Comparison of ENCODE assay signal across 13 cellular contexts in the genomic region with DNA sequence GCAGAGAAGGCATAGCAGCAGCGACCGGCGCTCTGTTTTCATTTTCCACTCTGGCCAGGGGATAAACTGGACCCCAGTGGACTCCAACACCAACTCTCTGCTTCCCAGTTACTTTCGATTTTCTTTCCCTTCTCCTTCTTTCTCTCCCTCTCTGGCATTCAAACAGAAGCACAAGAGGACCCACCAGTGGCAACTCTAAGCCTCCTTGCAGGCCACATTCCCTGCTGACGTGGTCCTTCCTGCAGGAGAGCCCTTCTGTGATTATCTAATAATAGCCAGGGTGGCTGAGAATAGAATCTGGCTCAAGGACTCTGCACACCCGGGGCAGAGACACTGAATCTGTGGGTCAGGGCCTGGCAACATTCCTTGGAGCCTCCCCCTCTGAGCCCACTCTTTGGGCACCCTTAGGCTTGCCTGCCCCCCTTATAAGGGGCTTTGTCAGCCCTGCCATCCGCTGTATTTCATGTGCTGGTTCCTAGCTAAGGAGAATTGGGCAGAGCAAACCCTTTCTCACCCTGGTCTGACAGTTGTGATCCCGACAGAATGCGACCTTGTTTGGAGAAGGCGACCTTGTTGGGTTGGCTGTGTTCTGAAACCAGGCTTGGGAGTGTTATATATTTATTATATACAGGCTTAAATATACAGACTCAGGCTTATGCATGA. TPM values are rescaled to one million over a fixed set of nuclear protein-coding genes. Genes with fewer than 3 reads are reported as not detected.
DNase-seq lines count a peak whose midpoint lies in the region; ATAC-seq and TF ChIP-seq lines count a peak whose summit lies in the region.
"Had no signal": no experiment of that assay in that cellular context is flagged by ENCODE, and none has a peak within 500 bp of the region (broad histone marks: within the 10 kb centered on the region; RNA-seq: fewer than 3 reads in every experiment).

No MANE protein-coding gene starts in this region.

- H3K27me3 Mint-ChIP-seq in activated T-helper 1 cell treated with anti-CD3 and anti-CD28 coated beads, Interleukin-12 subunit alpha, Interleukin-12 subunit beta, Interleukin-2, Interleukin-4 antibody, amounts not matched to agents 30 ng/mL and 10 ng/mL and 1 ng/mL, durations not matched to agents 14 hours and 24 hours and 36 hours (ENCODE audit: insufficient read depth): peaks cover 70% of the 10 kb centered on the region

- H3K36me3 ChIP-seq in iPS-15b (ENCODE audit: control insufficient read depth, insufficient read depth, low read length) (no peaks in the 10 kb centered on the region), subcutaneous abdominal adipose tissue (ENCODE audit: control insufficient read depth in 5 of 5, insufficient read depth in 5 of 5, low read length in 5 of 5) (no peaks in the 10 kb centered on the region), body of pancreas (replicated peaks in 1 of 2; ENCODE audit: insufficient read depth in 1 of 2, low read depth in 2 of 2) (no peaks in the 10 kb centered on the region)

- no peaks in the 10 kb centered on the region for H3K4me1 ChIP-seq in iPS-15b (ENCODE audit: control insufficient read depth, insufficient read depth, low read length)
- H3K4me1 ChIP-seq in subcutaneous abdominal adipose tissue (ENCODE audit: control insufficient read depth in 5 of 5, insufficient read depth in 5 of 5, low read length in 5 of 5): peaks cover 8 to 83% (median 66%) of the 10 kb centered on the region in 5 donors
- peaks cover 25% of the 10 kb centered on the region for H3K4me1 ChIP-seq in body of pancreas

- peak overlapping the region; percentile 43 for H3K4me3 Mint-ChIP-seq in activated T-helper 1 cell treated with anti-CD3 and anti-CD28 coated beads, Interleukin-12 subunit alpha, Interleukin-12 subunit beta, Interleukin-2, Interleukin-4 antibody, amounts not matched to agents 30 ng/mL and 10 ng/mL and 1 ng/mL, durations not matched to agents 14 hours and 24 hours and 36 hours
- no peak overlapping the region for H3K4me3 Mint-ChIP-seq in stimulated activated effector memory CD8-positive, alpha-beta T cell treated with anti-CD3 and anti-CD28 coated beads, Interleukin-12 subunit alpha, Interleukin-12 subunit beta, amount 100 ng/mL, for 72 hours

- no peak for TF ChIP-seq CTCF in body of pancreas (IDR thresholded peaks at IDR 0.05)

- peak overlapping the region; percentile 55 for H3K27ac Mint-ChIP-seq in activated T-helper 1 cell treated with anti-CD3 and anti-CD28 coated beads, Interleukin-12 subunit alpha, Interleukin-12 subunit beta, Interleukin-2, Interleukin-4 antibody, amounts not matched to agents 30 ng/mL and 10 ng/mL and 1 ng/mL, durations not matched to agents 14 hours and 24 hours and 36 hours
- no peak overlapping the region for H3K27ac Mint-ChIP-seq in stimulated activated effector memory CD8-positive, alpha-beta T cell treated with anti-CD3 and anti-CD28 coated beads, Interleukin-12 subunit alpha, Interleukin-12 subunit beta, amount 100 ng/mL, for 72 hours
- H3K27ac Mint-ChIP-seq: T-cell had no signal

- no peak for TF ChIP-seq POLR2A in body of pancreas (IDR thresholded peaks at IDR 0.05)

- H3K4me3 ChIP-seq in iPS-15b (ENCODE audit: low read depth, low read length) (peak overlapping the region; percentile 30), subcutaneous abdominal adipose tissue (ENCODE audit: low read depth in 1 of 5, low read length in 5 of 5) (peak overlapping the region; percentile 57 to 77 (median 65)), body of pancreas (no peak overlapping the region)

- intact Hi-C loops in activated T-helper 1 cell treated with anti-CD3 and anti-CD28 coated beads, Interleukin-12 subunit alpha, Interleukin-12 subunit beta, Interleukin-2, Interleukin-4 antibody, amounts not matched to agents 30 ng/mL and 10 ng/mL and 1 ng/mL, durations not matched to agents 14 hours and 24 hours and 36 hours (cut with micrococcal nuclease): loop anchor here (2.0 kb wide), 1 partner anchor 13 kb away; a partner anchor contains a TSS
- intact Hi-C loops in body of pancreas (cut with DNase I): no loop called here

- no peaks in the 10 kb centered on the region for H3K36me3 Mint-ChIP-seq in activated T-helper 1 cell treated with anti-CD3 and anti-CD28 coated beads, Interleukin-12 subunit alpha, Interleukin-12 subunit beta, Interleukin-2, Interleukin-4 antibody, amounts not matched to agents 30 ng/mL and 10 ng/mL and 1 ng/mL, durations not matched to agents 14 hours and 24 hours and 36 hours (ENCODE audit: low read depth)
- no peaks in the 10 kb centered on the region for H3K36me3 Mint-ChIP-seq in stimulated activated effector memory CD8-positive, alpha-beta T cell treated with anti-CD3 and anti-CD28 coated beads, Interleukin-12 subunit alpha, Interleukin-12 subunit beta, amount 100 ng/mL, for 72 hours
- H3K36me3 Mint-ChIP-seq: T-cell had no signal

- peaks cover 16% of the 10 kb centered on the region for H3K4me1 Mint-ChIP-seq in activated T-helper 1 cell treated with anti-CD3 and anti-CD28 coated beads, Interleukin-12 subunit alpha, Interleukin-12 subunit beta, Interleukin-2, Interleukin-4 antibody, amounts not matched to agents 30 ng/mL and 10 ng/mL and 1 ng/mL, durations not matched to agents 14 hours and 24 hours and 36 hours (ENCODE audit: low read depth)
- peaks cover 30% of the 10 kb centered on the region for H3K4me1 Mint-ChIP-seq in stimulated activated effector memory CD8-positive, alpha-beta T cell treated with anti-CD3 and anti-CD28 coated beads, Interleukin-12 subunit alpha, Interleukin-12 subunit beta, amount 100 ng/mL, for 72 hours

- H3K9me3 ChIP-seq in iPS-15b (ENCODE audit: control insufficient read depth, insufficient read depth, low read length) (no peaks in the 10 kb centered on the region), subcutaneous abdominal adipose tissue (ENCODE audit: control insufficient read depth in 5 of 5, low read length in 5 of 5) (no peaks in the 10 kb centered on the region), body of pancreas (no peaks in the 10 kb centered on the region)

- H3K27ac ChIP-seq in subcutaneous abdominal adipose tissue (ENCODE audit: low read depth, low read length) (peak overlapping the region; percentile 92), body of pancreas (no peak overlapping the region)

- peak; percentile 23 to 61 (median 47) for DNase-seq in NCI-H1417 (lab: John Stamatoyannopoulos, UW)
- DNase-seq in NCI-H1417 treated with DMSO at 0.1 percent for 48 hours (lab: John Stamatoyannopoulos, UW): no peak
- no peak for DNase-seq in activated T-helper 1 cell treated with anti-CD3 and anti-CD28 coated beads, Interleukin-12 subunit alpha, Interleukin-12 subunit beta, Interleukin-2, Interleukin-4 antibody, amounts not matched to agents 30 ng/mL and 10 ng/mL and 1 ng/mL, durations not matched to agents 14 hours and 24 hours and 36 hours (ENCODE audit: low spot score)
- no peak for DNase-seq in dedifferentiated amniotic fluid mesenchymal stem cell (ENCODE audit: extremely low spot score)
- no peak for DNase-seq in body of pancreas
- DNase-seq in stimulated activated effector memory CD8-positive, alpha-beta T cell treated with anti-CD3 and anti-CD28 coated beads, Interleukin-12 subunit alpha, Interleukin-12 subunit beta, amount 100 ng/mL, for 72 hours (ENCODE audit: low spot score in 2 of 2): no peak
- DNase-seq: 8988T; activated CD8-positive, alpha-beta memory T cell treated with anti-CD3 and anti-CD28 coated beads, Interleukin-2, amount 50 U/mL, for 48 hours; NCI-H2081 treated with DMSO at 0.1 percent for 48 hours; T-cell had no signal

- H3K9me3 Mint-ChIP-seq in activated T-helper 1 cell treated with anti-CD3 and anti-CD28 coated beads, Interleukin-12 subunit alpha, Interleukin-12 subunit beta, Interleukin-2, Interleukin-4 antibody, amounts not matched to agents 30 ng/mL and 10 ng/mL and 1 ng/mL, durations not matched to agents 14 hours and 24 hours and 36 hours: no peaks in the 10 kb centered on the region
- H3K9me3 Mint-ChIP-seq in stimulated activated effector memory CD8-positive, alpha-beta T cell treated with anti-CD3 and anti-CD28 coated beads, Interleukin-12 subunit alpha, Interleukin-12 subunit beta, amount 100 ng/mL, for 72 hours: no peaks in the 10 kb centered on the region
- H3K9me3 Mint-ChIP-seq: T-cell had no signal

- H3K27me3 ChIP-seq in iPS-15b (ENCODE audit: control insufficient read depth, insufficient read depth, low read length) (peaks cover 96% of the 10 kb centered on the region), subcutaneous abdominal adipose tissue (ENCODE audit: control insufficient read depth in 5 of 5, insufficient read depth in 4 of 5, low read length in 5 of 5) (peaks cover 0 to 50% (median 6%) of the 10 kb centered on the region in 5 donors), body of pancreas (peaks cover 0 to 26% of the 10 kb centered on the region in 2 donors)

- H3K9ac ChIP-seq in iPS-15b (ENCODE audit: low read depth, low read length) (no peak overlapping the region), subcutaneous abdominal adipose tissue (ENCODE audit: low read length in 5 of 5) (peak overlapping the region; percentile 44 to 88 (median 55))

- ATAC-seq in body of pancreas: no peak
- ATAC-seq in stimulated activated effector memory CD8-positive, alpha-beta T cell treated with anti-CD3 and anti-CD28 coated beads, Interleukin-12 subunit alpha, Interleukin-12 subunit beta, amount 100 ng/mL, for 72 hours: no peak
- ATAC-seq: T-cell had no signal

- WGBS in body of pancreas, 2 donors: 39 to 46% methylated on average over 10 of the region's 10 CpGs

RNA-seq across cellular contexts. Expression of a gene that starts 8.2 kb away (rescaled TPM):
- not detected in 2 replicates for total RNA-seq in activated T-helper 1 cell treated with anti-CD3 and anti-CD28 coated beads, Interleukin-12 subunit alpha, Interleukin-12 subunit beta, Interleukin-2, Interleukin-4 antibody, amounts not matched to agents 30 ng/mL and 10 ng/mL and 1 ng/mL, durations not matched to agents 14 hours and 24 hours and 36 hours
- not detected for total RNA-seq in body of pancreas
- total RNA-seq: T-cell, temporal lobe had no signal

RNA-seq across cellular contexts. Expression of a gene that starts 11.3 kb away (rescaled TPM):
- total RNA-seq in activated T-helper 1 cell treated with anti-CD3 and anti-CD28 coated beads, Interleukin-12 subunit alpha, Interleukin-12 subunit beta, Interleukin-2, Interleukin-4 antibody, amounts not matched to agents 30 ng/mL and 10 ng/mL and 1 ng/mL, durations not matched to agents 14 hours and 24 hours and 36 hours: not detected in 2 replicates
- total RNA-seq in body of pancreas: not detected
- total RNA-seq: T-cell, temporal lobe had no signal

RNA-seq across cellular contexts. Expression of a gene that starts 12.8 kb away (rescaled TPM):
- not detected in 2 replicates for total RNA-seq in activated T-helper 1 cell treated with anti-CD3 and anti-CD28 coated beads, Interleukin-12 subunit alpha, Interleukin-12 subunit beta, Interleukin-2, Interleukin-4 antibody, amounts not matched to agents 30 ng/mL and 10 ng/mL and 1 ng/mL, durations not matched to agents 14 hours and 24 hours and 36 hours
- total RNA-seq in body of pancreas: not detected
- total RNA-seq: T-cell, temporal lobe had no signal

RNA-seq across cellular contexts. Expression of a gene that starts 20.1 kb away (rescaled TPM):
- not detected in 2 replicates for total RNA-seq in activated T-helper 1 cell treated with anti-CD3 and anti-CD28 coated beads, Interleukin-12 subunit alpha, Interleukin-12 subunit beta, Interleukin-2, Interleukin-4 antibody, amounts not matched to agents 30 ng/mL and 10 ng/mL and 1 ng/mL, durations not matched to agents 14 hours and 24 hours and 36 hours
- total RNA-seq in body of pancreas: not detected
- total RNA-seq: T-cell, temporal lobe had no signal

RNA-seq across cellular contexts. Expression of a gene that starts 33.6 kb away (rescaled TPM):
- not detected in 2 replicates for total RNA-seq in activated T-helper 1 cell treated with anti-CD3 and anti-CD28 coated beads, Interleukin-12 subunit alpha, Interleukin-12 subunit beta, Interleukin-2, Interleukin-4 antibody, amounts not matched to agents 30 ng/mL and 10 ng/mL and 1 ng/mL, durations not matched to agents 14 hours and 24 hours and 36 hours
- not detected for total RNA-seq in body of pancreas
- total RNA-seq: temporal lobe had no signal

Comparison
In these comparisons a context has a peak if more than half of its experiments do, and no peak if none do; other contexts are left out.
1. DNase-seq: peak in NCI-H1417 (3 of 3); none in NCI-H1417 treated with DMSO at 0.1 percent for 48 hours (single experiment), activated T-helper 1 cell treated with anti-CD3 and anti-CD28 coated beads, Interleukin-12 subunit alpha, Interleukin-12 subunit beta, Interleukin-2, Interleukin-4 antibody, amounts not matched to agents 30 ng/mL and 10 ng/mL and 1 ng/mL, durations not matched to agents 14 hours and 24 hours and 36 hours (single experiment), dedifferentiated amniotic fluid mesenchymal stem cell (single experiment), body of pancreas (0 of 4) and stimulated activated effector memory CD8-positive, alpha-beta T cell treated with anti-CD3 and anti-CD28 coated beads, Interleukin-12 subunit alpha, Interleukin-12 subunit beta, amount 100 ng/mL, for 72 hours (0 of 2).
2. H3K4me3 ChIP-seq: peak in iPS-15b (single experiment) and subcutaneous abdominal adipose tissue (5 of 5); none in body of pancreas (0 of 2).